19 cellular contexts compared by ENCODE assay signal in genomic region chr3:116897382-116897781, GRCh38.
A peak's percentile ranks its signal among the peaks of the same experiment; 100 is the strongest.
DNase-seq lines count a peak whose midpoint lies in the region; ATAC-seq, FAIRE-seq and TF ChIP-seq lines count a peak whose summit lies in the region.
"Had no signal": no experiment of that assay in that cellular context is flagged by ENCODE, and none has a peak within 500 bp of the region (broad histone marks: within the 10 kb centered on the region; RNA-seq: fewer than 3 reads in every experiment).

No MANE protein-coding gene starts in this region.

- no peaks in the 10 kb centered on the region for H3K36me3 ChIP-seq in astrocyte (ENCODE audit: insufficient read depth, low read length)
- no peaks in the 10 kb centered on the region for H3K36me3 ChIP-seq in mesenchymal stem cell (ENCODE audit: control insufficient read depth in 1 of 2, insufficient read depth in 2 of 2, low read depth in 1 of 2, low read length in 2 of 2)
- no peaks in the 10 kb centered on the region for H3K36me3 ChIP-seq in psoas muscle (ENCODE audit: insufficient read depth in 1 of 2, low read depth in 1 of 2)
- H3K36me3 ChIP-seq: BLaER1 had no signal

- no peak overlapping the region for H2BK120ac ChIP-seq in mesenchymal stem cell (ENCODE audit: low read depth, low read length)

- TF ChIP-seq CTCF in astrocyte (IDR thresholded peaks at IDR 0.05; ENCODE audit: insufficient read depth, low read depth, low read length) (no peak), psoas muscle (IDR thresholded peaks at IDR 0.05) (no peak), chondrocyte (IDR thresholded peaks at IDR 0.05) (no peak)

- intact Hi-C loops in psoas muscle (cut with DNase I), result no loop called here

- FAIRE-seq in astrocyte (lab: Jason Lieb, UNC), result no peak
- FAIRE-seq: GM12892, GM19239 had no signal

- ATAC-seq in psoas muscle, result no peak

- no peak overlapping the region for H2BK5ac ChIP-seq in mesenchymal stem cell (ENCODE audit: low read depth, low read length, poor library complexity, severe bottlenecking)

- no peak overlapping the region for H3K27ac ChIP-seq in astrocyte (ENCODE audit: low read depth, low read length)
- H3K27ac ChIP-seq in mesenchymal stem cell (ENCODE audit: low read length, poor library complexity, severe bottlenecking), result no peak overlapping the region
- H3K27ac ChIP-seq in psoas muscle, result no peak overlapping the region
- H3K27ac ChIP-seq: 22Rv1, BLaER1 had no signal

- H3K27ac Mint-ChIP-seq in astrocyte (ENCODE audit: unreplicated experiment) (no peak overlapping the region), chondrocyte (ENCODE audit: unreplicated experiment) (no peak overlapping the region)
- H3K27ac Mint-ChIP-seq: CD4-positive, CD25-positive, alpha-beta regulatory T cell; H9 had no signal

- H2BK12ac ChIP-seq in mesenchymal stem cell (ENCODE audit: low read length in 2 of 2), result no peak overlapping the region

- H4K91ac ChIP-seq in mesenchymal stem cell (ENCODE audit: low read length), result no peak overlapping the region

- H3K36me3 Mint-ChIP-seq in astrocyte (ENCODE audit: low read depth, unreplicated experiment), result no peaks in the 10 kb centered on the region
- H3K36me3 Mint-ChIP-seq in chondrocyte (ENCODE audit: low read depth), result no peaks in the 10 kb centered on the region
- H3K36me3 Mint-ChIP-seq: CD4-positive, CD25-positive, alpha-beta regulatory T cell had no signal

- H3K4me1 ChIP-seq in astrocyte (ENCODE audit: insufficient read depth, low read length) (no peaks in the 10 kb centered on the region), mesenchymal stem cell (ENCODE audit: control insufficient read depth, insufficient read depth, low read depth, low read length) (no peaks in the 10 kb centered on the region), psoas muscle (no peaks in the 10 kb centered on the region)
- H3K4me1 ChIP-seq: BLaER1 had no signal

- no peaks in the 10 kb centered on the region for H3K9me3 Mint-ChIP-seq in astrocyte (ENCODE audit: unreplicated experiment)
- H3K9me3 Mint-ChIP-seq in chondrocyte (ENCODE audit: low read depth), result no peaks in the 10 kb centered on the region
- H3K9me3 Mint-ChIP-seq: H9 had no signal

- H3K27me3 Mint-ChIP-seq in astrocyte (ENCODE audit: low read depth, unreplicated experiment) (no peaks in the 10 kb centered on the region), chondrocyte (ENCODE audit: low read depth) (peaks cover 5% of the 10 kb centered on the region)
- H3K27me3 Mint-ChIP-seq: CD4-positive, CD25-positive, alpha-beta regulatory T cell had no signal

- no peaks in the 10 kb centered on the region for H3K79me1 ChIP-seq in mesenchymal stem cell (replicated peaks; ENCODE audit: low read length, poor library complexity, severe bottlenecking)

- H3K27me3 ChIP-seq in astrocyte (ENCODE audit: insufficient read depth, low read length), result no peaks in the 10 kb centered on the region
- no peaks in the 10 kb centered on the region for H3K27me3 ChIP-seq in mesenchymal stem cell (ENCODE audit: control insufficient read depth in 1 of 2, insufficient read depth in 1 of 2, low read length in 2 of 2)
- no peaks in the 10 kb centered on the region for H3K27me3 ChIP-seq in psoas muscle (ENCODE audit: insufficient read depth in 3 of 3, low read length in 2 of 3)
- H3K27me3 ChIP-seq: BLaER1 had no signal

- no peaks in the 10 kb centered on the region for H3K79me2 ChIP-seq in astrocyte (ENCODE audit: insufficient read depth, low read length)

- H3K18ac ChIP-seq in mesenchymal stem cell (ENCODE audit: low read depth in 1 of 2, low read length in 2 of 2), result no peak overlapping the region

- H2AK5ac ChIP-seq in mesenchymal stem cell (ENCODE audit: low read length, severe bottlenecking), result no peak overlapping the region

- no peak overlapping the region for H2BK15ac ChIP-seq in mesenchymal stem cell (ENCODE audit: low read depth, poor library complexity, severe bottlenecking)

- no peak overlapping the region for H3K14ac ChIP-seq in mesenchymal stem cell (ENCODE audit: low read length in 2 of 2)

- H3K9me3 ChIP-seq in astrocyte (ENCODE audit: insufficient read depth, low read depth, low read length), result no peaks in the 10 kb centered on the region
- H3K9me3 ChIP-seq in mesenchymal stem cell (ENCODE audit: control insufficient read depth, low read length), result no peaks in the 10 kb centered on the region
- H3K9me3 ChIP-seq in psoas muscle, result no peaks in the 10 kb centered on the region
- H3K9me3 ChIP-seq: BLaER1 had no signal

- H4K8ac ChIP-seq in mesenchymal stem cell (ENCODE audit: low read length), result no peak overlapping the region

- no peak overlapping the region for H3K4ac ChIP-seq in mesenchymal stem cell (ENCODE audit: low read depth in 1 of 2, low read length in 2 of 2)

- H3K4me3 ChIP-seq in astrocyte (ENCODE audit: insufficient read depth, low read depth, low read length) (no peak overlapping the region), mesenchymal stem cell (ENCODE audit: insufficient read depth in 1 of 2, low read depth in 1 of 2, low read length in 2 of 2) (no peak overlapping the region), psoas muscle (no peak overlapping the region)
- H3K4me3 ChIP-seq: BLaER1 had no signal

- no peaks in the 10 kb centered on the region for H4K20me1 ChIP-seq in astrocyte (ENCODE audit: insufficient read depth, low read length)
- H4K20me1 ChIP-seq: BLaER1 had no signal

- WGBS in mesenchymal stem cell, result 100% methylated on average over 1 of the region's 3 CpGs
- 49 to 66% (median 61%) methylated on average over 3 of the region's 3 CpGs for WGBS in psoas muscle, 3 donors

- H3K4me1 Mint-ChIP-seq in astrocyte (ENCODE audit: low read depth, unreplicated experiment) (no peaks in the 10 kb centered on the region), chondrocyte (ENCODE audit: low read depth) (no peaks in the 10 kb centered on the region)
- H3K4me1 Mint-ChIP-seq: CD4-positive, CD25-positive, alpha-beta regulatory T cell; H9 had no signal

- H2AFZ ChIP-seq in astrocyte (ENCODE audit: low read depth, low read length) (peak overlapping the region; percentile 47), mesenchymal stem cell (ENCODE audit: low read depth, low read length) (no peak overlapping the region)

- H3K4me2 ChIP-seq in astrocyte (ENCODE audit: low read length) (no peak overlapping the region), mesenchymal stem cell (ENCODE audit: low read length, poor library complexity, severe bottlenecking) (no peak overlapping the region)
- H3K4me2 ChIP-seq: BLaER1 had no signal

- DNase-seq in COLO829 (ENCODE audit: low spot score) (peak; percentile 82), OCI-M1 (lab: John Stamatoyannopoulos, UW) (peak; percentile 29), astrocyte (ENCODE audit: low read depth) (peak; percentile 18), mesenchymal stem cell (peak; percentile 14), psoas muscle (no peak), chondrocyte (ENCODE audit: low spot score) (no peak), AG20443 (ENCODE audit: low spot score) (no peak)
- DNase-seq: AML-193; Calu3; CD4-positive, CD25-positive, alpha-beta regulatory T cell; DMS 273 treated with DMSO at 0.1 percent for 48 hours; DMS79; GDM1; GOT3; H9 had no signal

- H3K23ac ChIP-seq in mesenchymal stem cell (ENCODE audit: low read length in 2 of 2), result no peak overlapping the region

- H3K4me3 Mint-ChIP-seq in astrocyte (ENCODE audit: unreplicated experiment), result no peak overlapping the region
- no peak overlapping the region for H3K4me3 Mint-ChIP-seq in chondrocyte (ENCODE audit: unreplicated experiment)
- H3K4me3 Mint-ChIP-seq: CD4-positive, CD25-positive, alpha-beta regulatory T cell; H9 had no signal

- H3K9ac ChIP-seq in astrocyte (ENCODE audit: low read length) (no peak overlapping the region), mesenchymal stem cell (ENCODE audit: low read length) (no peak overlapping the region)
- H3K9ac ChIP-seq: BLaER1 had no signal

Comparison
In these comparisons a context has a peak if more than half of its experiments do, and no peak if none do; other contexts are left out.
1. DNase-seq: peak in COLO829 (single experiment), OCI-M1 (single experiment), astrocyte (single experiment) and mesenchymal stem cell (single experiment); none in psoas muscle (0 of 2), chondrocyte (single experiment) and AG20443 (single experiment).